Comparison of ENCODE assay signal across 1 cellular context in genomic region chr17:79745641-79746105, GRCh38.
TF ChIP-seq lines count a peak whose summit lies in the region.

No MANE protein-coding gene starts in this region.

TF ChIP-seq in GM12878, 131 proteins besides CTCF, POLR2A, EP300 and RAD21:
- TF ChIP-seq IRF5 (IDR thresholded peaks at IDR 0.05; ENCODE audit: borderline replicate concordance), result no peak
- no peak for TF ChIP-seq ZNF24 (IDR thresholded peaks at IDR 0.05)
- TF ChIP-seq SMC3 (IDR thresholded peaks at IDR 0.05; ENCODE audit: borderline replicate concordance, low read length), result no peak
- no peak for TF ChIP-seq BMI1 (IDR thresholded peaks at IDR 0.05; ENCODE audit: borderline replicate concordance)
- no peak for TF ChIP-seq POLR2AphosphoS2 (IDR thresholded peaks at IDR 0.05; ENCODE audit: low read depth, low read length)
- no peak for TF ChIP-seq NFYA (IDR thresholded peaks at IDR 0.05; ENCODE audit: borderline replicate concordance, low read depth, low read length)
- TF ChIP-seq EGR1 (IDR thresholded peaks at IDR 0.05; ENCODE audit: borderline replicate concordance in 1 of 2, low read depth in 2 of 2, low read length in 2 of 2), result no peak
- no peak for TF ChIP-seq JUND (IDR thresholded peaks at IDR 0.05; ENCODE audit: low read depth, low read length)
- no peak for TF ChIP-seq TCF3 (IDR thresholded peaks at IDR 0.05; ENCODE audit: borderline replicate concordance, insufficient read depth, low read depth, low read length)
- no peak for TF ChIP-seq SUZ12 (IDR thresholded peaks at IDR 0.05; ENCODE audit: unreplicated experiment)
- no peak for TF ChIP-seq HDGF (IDR thresholded peaks at IDR 0.05)
- TF ChIP-seq HDAC2 (IDR thresholded peaks at IDR 0.05), result no peak
